ENCODE assay signal across 8 cellular contexts in genomic region chr12:63779498-63780481, GRCh38. TPM values are rescaled to one million over a fixed set of nuclear protein-coding genes. Genes with fewer than 3 reads are reported as not detected.
DNase-seq lines count a peak whose midpoint lies in the region; ATAC-seq and TF ChIP-seq lines count a peak whose summit lies in the region.

A gene with protein sequence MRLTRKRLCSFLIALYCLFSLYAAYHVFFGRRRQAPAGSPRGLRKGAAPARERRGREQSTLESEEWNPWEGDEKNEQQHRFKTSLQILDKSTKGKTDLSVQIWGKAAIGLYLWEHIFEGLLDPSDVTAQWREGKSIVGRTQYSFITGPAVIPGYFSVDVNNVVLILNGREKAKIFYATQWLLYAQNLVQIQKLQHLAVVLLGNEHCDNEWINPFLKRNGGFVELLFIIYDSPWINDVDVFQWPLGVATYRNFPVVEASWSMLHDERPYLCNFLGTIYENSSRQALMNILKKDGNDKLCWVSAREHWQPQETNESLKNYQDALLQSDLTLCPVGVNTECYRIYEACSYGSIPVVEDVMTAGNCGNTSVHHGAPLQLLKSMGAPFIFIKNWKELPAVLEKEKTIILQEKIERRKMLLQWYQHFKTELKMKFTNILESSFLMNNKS (plus strand): TSS chr12:63779909. CDS start chr12:63779961, 52 bp downstream.

- H3K9me3 Mint-ChIP-seq in naive thymus-derived CD4-positive, alpha-beta T cell, result peaks cover 0 to 2% (median 0%) of the 10 kb centered on the region in 11 donors

- no peaks in the 10 kb centered on the region for H4K20me1 ChIP-seq in DOHH2 (ENCODE audit: control insufficient read depth, insufficient read depth, low read depth, low read length)
- H4K20me1 ChIP-seq in KMS-11 (ENCODE audit: insufficient read depth), result no peaks in the 10 kb centered on the region

- H2AFZ ChIP-seq in KMS-11 (ENCODE audit: low read depth), result peak within 1 kb of the TSS; percentile 96

- H3K79me2 ChIP-seq in DOHH2 (ENCODE audit: control insufficient read depth, low read length), result peaks cover 18% of the 10 kb centered on the region
- peaks cover 16% of the 10 kb centered on the region for H3K79me2 ChIP-seq in KMS-11 (ENCODE audit: insufficient read depth, low read depth)

- peaks cover 0 to 3% (median 0%) of the 10 kb centered on the region in 5 donors for H3K27me3 Mint-ChIP-seq in naive thymus-derived CD4-positive, alpha-beta T cell

- DNase-seq in RPMI8226 (peak; percentile 83), fibroblast of gingiva (ENCODE audit: low read depth) (peak; percentile 79)
- DNase-seq in activated T-helper 1 cell treated with anti-CD3 and anti-CD28 coated beads, Interleukin-2, amount 50 U/mL, for 16 hours (ENCODE audit: low read depth in 1 of 2, low spot score in 1 of 2), result peak; percentile 71 to 76
- DNase-seq in naive thymus-derived CD4-positive, alpha-beta T cell, result peak; percentile 68 to 85 (median 77)
- peak; percentile 72 to 89 (median 79) for DNase-seq in stimulated activated naive CD4-positive, alpha-beta T cell (lab: John Stamatoyannopoulos, UW)

- no peaks in the 10 kb centered on the region for H3F3A ChIP-seq in DOHH2 (ENCODE audit: control insufficient read depth, insufficient read depth)

- POLR2A ChIA-PET in naive thymus-derived CD4-positive, alpha-beta T cell (lab: Charles Lee), result no interaction called here

- H3K9me3 ChIP-seq in DOHH2 (ENCODE audit: control insufficient read depth, insufficient read depth, low read length), result no peaks in the 10 kb centered on the region
- H3K9me3 ChIP-seq in naive thymus-derived CD4-positive, alpha-beta T cell (ENCODE audit: control insufficient read depth in 2 of 3, low read length in 3 of 3), result no peaks in the 10 kb centered on the region

- intact Hi-C loops in naive thymus-derived CD4-positive, alpha-beta T cell (cut with micrococcal nuclease), result loop anchor here (1.0 to 10.0 kb wide), 10 partner anchors 23 to 1519 kb away; partner anchors contain the start of genes KICS2 (in 2 of the 2), LEMD3 (in 2 of the 2), XPOT (in 2 of the 2) and GNS (in 1 of the 2)

- peak; percentile 91 for ATAC-seq in GM21786 (IDR thresholded peaks at IDR 0.05; ENCODE audit: unreplicated experiment)
- ATAC-seq in naive thymus-derived CD4-positive, alpha-beta T cell, result peak; percentile 98

- peaks cover 27% of the 10 kb centered on the region for H3K4me1 ChIP-seq in DOHH2 (ENCODE audit: control insufficient read depth, low read length)
- H3K4me1 ChIP-seq in KMS-11 (ENCODE audit: low read depth, poor library complexity, severe bottlenecking), result peaks cover 17% of the 10 kb centered on the region
- peaks cover 3 to 13% of the 10 kb centered on the region in 2 donors for H3K4me1 ChIP-seq in naive thymus-derived CD4-positive, alpha-beta T cell (ENCODE audit: control insufficient read depth in 2 of 2, insufficient read depth in 2 of 2, low read length in 2 of 2)

- H3K9me2 ChIP-seq in DOHH2 (replicated peaks; ENCODE audit: control insufficient read depth, low read length), result no peaks in the 10 kb centered on the region

- H3K4me2 ChIP-seq in DOHH2 (ENCODE audit: low read length), result peak within 1 kb of the TSS; percentile 83
- peak within 1 kb of the TSS; percentile 91 for H3K4me2 ChIP-seq in KMS-11

- peak within 1 kb of the TSS; percentile 91 to 99 (median 96) for H3K4me3 Mint-ChIP-seq in naive thymus-derived CD4-positive, alpha-beta T cell

- peaks cover 6 to 48% (median 25%) of the 10 kb centered on the region in 7 donors for H3K4me1 Mint-ChIP-seq in naive thymus-derived CD4-positive, alpha-beta T cell

- H3K36me3 ChIP-seq in DOHH2 (ENCODE audit: control insufficient read depth, low read length), result peaks cover 43% of the 10 kb centered on the region
- H3K36me3 ChIP-seq in KMS-11 (ENCODE audit: insufficient read depth), result no peaks in the 10 kb centered on the region; the same call in 1 of the 2 replicates
- peaks cover 0 to 3% (median 0%) of the 10 kb centered on the region in 3 experiments for H3K36me3 ChIP-seq in naive thymus-derived CD4-positive, alpha-beta T cell (ENCODE audit: control insufficient read depth in 2 of 3, insufficient read depth in 3 of 3, low read length in 3 of 3)

- H3K4me3 ChIP-seq in DOHH2 (ENCODE audit: low read length) (peak within 1 kb of the TSS; percentile 98), KMS-11 (IDR thresholded peaks at IDR 0.05; ENCODE audit: insufficient read depth, low read depth, low read length) (no peak within 1 kb of the TSS)
- peak within 1 kb of the TSS; percentile 72 for H3K4me3 ChIP-seq in naive thymus-derived CD4-positive, alpha-beta T cell (ENCODE audit: low read length)

- H3K27ac Mint-ChIP-seq in naive thymus-derived CD4-positive, alpha-beta T cell, result peak within 1 kb of the TSS; percentile 89 to 98 (median 94)

- CTCF ChIA-PET in naive thymus-derived CD4-positive, alpha-beta T cell (lab: Charles Lee), result no interaction called here

- TF ChIP-seq CTCF in DOHH2 (IDR thresholded peaks at IDR 0.05; ENCODE audit: low read depth, low read length, poor library complexity, severe bottlenecking), result no peak
- no peak for TF ChIP-seq CTCF in KMS-11 (conservative IDR thresholded peaks at IDR 0.05; ENCODE audit: low read depth, low read length)

- H3K27ac ChIP-seq in DOHH2 (ENCODE audit: low read depth, low read length) (peak within 1 kb of the TSS; percentile 56), KMS-11 (peak within 1 kb of the TSS; percentile 74)
- H3K27ac ChIP-seq in naive thymus-derived CD4-positive, alpha-beta T cell (ENCODE audit: low read depth, low read length), result peak within 1 kb of the TSS; percentile 88

- no peaks in the 10 kb centered on the region for H3K27me3 ChIP-seq in DOHH2 (ENCODE audit: control insufficient read depth, low read length)
- no peaks in the 10 kb centered on the region for H3K27me3 ChIP-seq in KMS-11 (ENCODE audit: insufficient read depth, low read depth)
- no peaks in the 10 kb centered on the region for H3K27me3 ChIP-seq in naive thymus-derived CD4-positive, alpha-beta T cell (ENCODE audit: control insufficient read depth in 2 of 2, insufficient read depth in 2 of 2, low read length in 2 of 2)

- peak within 1 kb of the TSS; percentile 88 for H3K9ac ChIP-seq in KMS-11

- peaks cover 4 to 25% (median 8%) of the 10 kb centered on the region in 5 donors for H3K36me3 Mint-ChIP-seq in naive thymus-derived CD4-positive, alpha-beta T cell

RNA-seq across cellular contexts. Expression of the gene that starts here (rescaled TPM):
- total RNA-seq in naive thymus-derived CD4-positive, alpha-beta T cell, result 10 to 100 TPM in 4 of 5 experiments, 1 to 10 TPM in 1; 9.9 to 22.0 (median 15.4) TPM
- 10 to 100 TPM; 14.9 to 15.7 TPM for polyA plus RNA-seq in naive thymus-derived CD4-positive, alpha-beta T cell
